ENCODE assay signal across 1 cellular context in the genomic region with DNA sequence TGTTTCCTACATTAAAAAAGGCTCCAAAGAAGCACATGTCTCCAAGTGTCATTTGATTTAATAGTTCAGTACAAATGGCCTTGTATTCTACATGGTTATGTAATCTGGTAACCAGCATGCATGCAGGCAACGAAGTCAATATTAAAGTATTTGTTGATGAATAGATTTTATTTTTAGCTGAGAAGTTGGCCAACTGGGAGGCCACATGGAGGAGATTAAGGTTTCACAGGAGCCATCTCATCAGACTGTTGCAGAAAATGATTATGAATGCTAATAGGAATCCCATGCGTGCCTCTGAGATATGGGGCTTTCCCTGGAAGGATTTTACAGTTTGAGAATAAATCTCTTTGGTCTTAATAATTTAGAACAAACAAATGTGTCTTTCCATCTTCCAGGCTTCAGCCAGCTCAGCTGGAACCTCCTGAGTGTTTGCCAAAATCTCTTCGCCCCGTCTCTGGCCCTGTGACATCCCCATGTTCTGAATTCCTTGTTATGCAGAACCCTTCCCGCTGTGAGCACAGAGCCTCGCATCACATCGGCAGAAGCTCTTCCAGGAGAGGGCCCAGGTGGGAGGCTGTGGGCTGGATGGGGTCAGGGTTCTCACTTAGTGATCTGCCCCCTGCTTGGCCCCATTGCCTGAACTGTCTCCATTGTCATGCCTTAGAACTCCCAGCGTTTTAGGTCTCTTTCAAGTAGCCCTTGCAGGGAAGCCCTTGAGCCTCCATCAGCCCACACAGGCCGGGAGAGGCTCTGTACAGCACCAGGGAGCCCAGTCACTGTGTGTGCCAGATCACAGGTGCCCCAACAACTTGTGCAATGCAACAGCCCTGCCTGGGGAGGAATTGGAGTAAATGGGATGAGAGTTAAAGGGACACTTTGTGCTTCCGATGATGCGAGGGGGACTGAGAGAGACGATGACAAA.
TF ChIP-seq lines count a peak whose summit lies in the region.

No MANE protein-coding gene starts in this region.

TF ChIP-seq in H1, 55 proteins besides CTCF, POLR2A, EP300 and RAD21:
- TF ChIP-seq NANOG (IDR thresholded peaks at IDR 0.05; ENCODE audit: insufficient read depth, low read depth, low read length, poor library complexity, severe bottlenecking) (peak; percentile 78), SIRT6 (IDR thresholded peaks at IDR 0.05; ENCODE audit: low read length) (no peak), EZH2 (IDR thresholded peaks at IDR 0.05; ENCODE audit: low read depth, low read length, severe bottlenecking) (no peak), ASH2L (IDR thresholded peaks at IDR 0.05; ENCODE audit: low read length) (no peak), HDAC6 (IDR thresholded peaks at IDR 0.05; ENCODE audit: low read depth, low read length) (no peak), BRCA1 (IDR thresholded peaks at IDR 0.05; ENCODE audit: low read depth, low read length) (no peak), CBX5 (IDR thresholded peaks at IDR 0.05; ENCODE audit: low read depth, low read length) (no peak), ZNF274 (IDR thresholded peaks at IDR 0.05; ENCODE audit: borderline replicate concordance, extremely low read depth, low read length) (no peak), TCF12 (IDR thresholded peaks at IDR 0.05; ENCODE audit: low read depth, low read length) (0 out of 2 replicates have a peak, but pooled peaks have one; percentile 63), POLR2AphosphoS5 (IDR thresholded peaks at IDR 0.05; ENCODE audit: low read depth, low read length) (no peak), TAF1 (IDR thresholded peaks at IDR 0.05; ENCODE audit: low read depth, low read length) (no peak), CHD1 (IDR thresholded peaks at IDR 0.05; ENCODE audit: low read depth, low read length) (no peak), KDM4A (IDR thresholded peaks at IDR 0.05; ENCODE audit: low read depth, low read length, severe bottlenecking) (no peak), POU5F1 (IDR thresholded peaks at IDR 0.05; ENCODE audit: low read depth, low read length) (peak; percentile 86; the same call in 1 of the 2 replicates), SAP30 (IDR thresholded peaks at IDR 0.05; ENCODE audit: insufficient read depth, insufficient replicate concordance, low read length) (no peak), GTF2F1 (IDR thresholded peaks at IDR 0.05; ENCODE audit: borderline replicate concordance, low read depth, low read length) (no peak), EGR1 (IDR thresholded peaks at IDR 0.05; ENCODE audit: borderline replicate concordance, low read depth, low read length) (no peak), PHF8 (conservative IDR thresholded peaks at IDR 0.05; ENCODE audit: low read depth, low read length) (no peak), RNF2 (IDR thresholded peaks at IDR 0.05; ENCODE audit: borderline replicate concordance, low read depth, low read length, missing control alignments, poor library complexity, severe bottlenecking) (no peak), SIX5 (IDR thresholded peaks at IDR 0.05; ENCODE audit: low read depth, low read length) (no peak), KDM1A (IDR thresholded peaks at IDR 0.05; ENCODE audit: borderline replicate concordance, low read length) (no peak), SIN3A (conservative IDR thresholded peaks at IDR 0.05 in 1 of 2, IDR thresholded peaks at IDR 0.05 in 1 of 2; ENCODE audit: low read depth in 1 of 2, low read length in 2 of 2) (no peak), YY1 (IDR thresholded peaks at IDR 0.05; ENCODE audit: low read depth, low read length) (no peak), SRF (IDR thresholded peaks at IDR 0.05; ENCODE audit: low read depth, low read length) (no peak)
- TF ChIP-seq, protein P1, sequence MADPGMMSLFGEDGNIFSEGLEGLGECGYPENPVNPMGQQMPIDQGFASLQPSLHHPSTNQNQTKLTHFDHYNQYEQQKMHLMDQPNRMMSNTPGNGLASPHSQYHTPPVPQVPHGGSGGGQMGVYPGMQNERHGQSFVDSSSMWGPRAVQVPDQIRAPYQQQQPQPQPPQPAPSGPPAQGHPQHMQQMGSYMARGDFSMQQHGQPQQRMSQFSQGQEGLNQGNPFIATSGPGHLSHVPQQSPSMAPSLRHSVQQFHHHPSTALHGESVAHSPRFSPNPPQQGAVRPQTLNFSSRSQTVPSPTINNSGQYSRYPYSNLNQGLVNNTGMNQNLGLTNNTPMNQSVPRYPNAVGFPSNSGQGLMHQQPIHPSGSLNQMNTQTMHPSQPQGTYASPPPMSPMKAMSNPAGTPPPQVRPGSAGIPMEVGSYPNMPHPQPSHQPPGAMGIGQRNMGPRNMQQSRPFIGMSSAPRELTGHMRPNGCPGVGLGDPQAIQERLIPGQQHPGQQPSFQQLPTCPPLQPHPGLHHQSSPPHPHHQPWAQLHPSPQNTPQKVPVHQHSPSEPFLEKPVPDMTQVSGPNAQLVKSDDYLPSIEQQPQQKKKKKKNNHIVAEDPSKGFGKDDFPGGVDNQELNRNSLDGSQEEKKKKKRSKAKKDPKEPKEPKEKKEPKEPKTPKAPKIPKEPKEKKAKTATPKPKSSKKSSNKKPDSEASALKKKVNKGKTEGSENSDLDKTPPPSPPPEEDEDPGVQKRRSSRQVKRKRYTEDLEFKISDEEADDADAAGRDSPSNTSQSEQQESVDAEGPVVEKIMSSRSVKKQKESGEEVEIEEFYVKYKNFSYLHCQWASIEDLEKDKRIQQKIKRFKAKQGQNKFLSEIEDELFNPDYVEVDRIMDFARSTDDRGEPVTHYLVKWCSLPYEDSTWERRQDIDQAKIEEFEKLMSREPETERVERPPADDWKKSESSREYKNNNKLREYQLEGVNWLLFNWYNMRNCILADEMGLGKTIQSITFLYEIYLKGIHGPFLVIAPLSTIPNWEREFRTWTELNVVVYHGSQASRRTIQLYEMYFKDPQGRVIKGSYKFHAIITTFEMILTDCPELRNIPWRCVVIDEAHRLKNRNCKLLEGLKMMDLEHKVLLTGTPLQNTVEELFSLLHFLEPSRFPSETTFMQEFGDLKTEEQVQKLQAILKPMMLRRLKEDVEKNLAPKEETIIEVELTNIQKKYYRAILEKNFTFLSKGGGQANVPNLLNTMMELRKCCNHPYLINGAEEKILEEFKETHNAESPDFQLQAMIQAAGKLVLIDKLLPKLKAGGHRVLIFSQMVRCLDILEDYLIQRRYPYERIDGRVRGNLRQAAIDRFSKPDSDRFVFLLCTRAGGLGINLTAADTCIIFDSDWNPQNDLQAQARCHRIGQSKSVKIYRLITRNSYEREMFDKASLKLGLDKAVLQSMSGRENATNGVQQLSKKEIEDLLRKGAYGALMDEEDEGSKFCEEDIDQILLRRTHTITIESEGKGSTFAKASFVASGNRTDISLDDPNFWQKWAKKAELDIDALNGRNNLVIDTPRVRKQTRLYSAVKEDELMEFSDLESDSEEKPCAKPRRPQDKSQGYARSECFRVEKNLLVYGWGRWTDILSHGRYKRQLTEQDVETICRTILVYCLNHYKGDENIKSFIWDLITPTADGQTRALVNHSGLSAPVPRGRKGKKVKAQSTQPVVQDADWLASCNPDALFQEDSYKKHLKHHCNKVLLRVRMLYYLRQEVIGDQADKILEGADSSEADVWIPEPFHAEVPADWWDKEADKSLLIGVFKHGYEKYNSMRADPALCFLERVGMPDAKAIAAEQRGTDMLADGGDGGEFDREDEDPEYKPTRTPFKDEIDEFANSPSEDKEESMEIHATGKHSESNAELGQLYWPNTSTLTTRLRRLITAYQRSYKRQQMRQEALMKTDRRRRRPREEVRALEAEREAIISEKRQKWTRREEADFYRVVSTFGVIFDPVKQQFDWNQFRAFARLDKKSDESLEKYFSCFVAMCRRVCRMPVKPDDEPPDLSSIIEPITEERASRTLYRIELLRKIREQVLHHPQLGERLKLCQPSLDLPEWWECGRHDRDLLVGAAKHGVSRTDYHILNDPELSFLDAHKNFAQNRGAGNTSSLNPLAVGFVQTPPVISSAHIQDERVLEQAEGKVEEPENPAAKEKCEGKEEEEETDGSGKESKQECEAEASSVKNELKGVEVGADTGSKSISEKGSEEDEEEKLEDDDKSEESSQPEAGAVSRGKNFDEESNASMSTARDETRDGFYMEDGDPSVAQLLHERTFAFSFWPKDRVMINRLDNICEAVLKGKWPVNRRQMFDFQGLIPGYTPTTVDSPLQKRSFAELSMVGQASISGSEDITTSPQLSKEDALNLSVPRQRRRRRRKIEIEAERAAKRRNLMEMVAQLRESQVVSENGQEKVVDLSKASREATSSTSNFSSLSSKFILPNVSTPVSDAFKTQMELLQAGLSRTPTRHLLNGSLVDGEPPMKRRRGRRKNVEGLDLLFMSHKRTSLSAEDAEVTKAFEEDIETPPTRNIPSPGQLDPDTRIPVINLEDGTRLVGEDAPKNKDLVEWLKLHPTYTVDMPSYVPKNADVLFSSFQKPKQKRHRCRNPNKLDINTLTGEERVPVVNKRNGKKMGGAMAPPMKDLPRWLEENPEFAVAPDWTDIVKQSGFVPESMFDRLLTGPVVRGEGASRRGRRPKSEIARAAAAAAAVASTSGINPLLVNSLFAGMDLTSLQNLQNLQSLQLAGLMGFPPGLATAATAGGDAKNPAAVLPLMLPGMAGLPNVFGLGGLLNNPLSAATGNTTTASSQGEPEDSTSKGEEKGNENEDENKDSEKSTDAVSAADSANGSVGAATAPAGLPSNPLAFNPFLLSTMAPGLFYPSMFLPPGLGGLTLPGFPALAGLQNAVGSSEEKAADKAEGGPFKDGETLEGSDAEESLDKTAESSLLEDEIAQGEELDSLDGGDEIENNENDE (IDR thresholded peaks at IDR 0.05; ENCODE audit: insufficient replicate concordance, low read length): no peak
